Comparison of ENCODE assay signal across 29 cellular contexts in the genomic region with DNA sequence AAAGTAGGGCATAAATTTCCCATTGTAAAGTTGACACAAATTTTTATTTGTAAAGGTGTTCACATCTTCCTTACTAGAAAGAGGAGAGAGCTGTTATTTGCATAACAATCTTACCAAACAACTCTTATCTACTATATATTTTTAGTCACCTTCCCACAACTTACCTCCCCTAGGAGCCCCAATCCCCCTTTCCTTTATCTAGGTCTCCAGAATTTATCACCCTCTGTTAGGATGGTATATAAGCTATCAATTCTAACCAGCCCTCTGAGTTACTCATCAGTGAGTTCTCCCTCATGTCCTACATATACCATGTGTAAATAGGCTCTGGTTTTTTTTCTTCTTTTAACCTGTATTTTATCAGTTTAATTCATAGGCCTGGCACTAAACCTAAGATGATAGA.
"Had no signal": no experiment of that assay in that cellular context is flagged by ENCODE, and none has a peak within 500 bp of the region (broad histone marks: within the 10 kb centered on the region; RNA-seq: fewer than 3 reads in every experiment).

No MANE protein-coding gene starts in this region.

- H3K27me3 ChIP-seq: hepatocyte, right atrium auricular region, testis, tibial artery had no signal

- FAIRE-seq: endothelial cell of umbilical vein, kidney had no signal

- H3K4me3 Mint-ChIP-seq: mesothelial cell of epicardium, nephron, type B pancreatic cell had no signal

- H3K27ac ChIP-seq: coronary artery, esophagus muscularis mucosa, foreskin keratinocyte, gastroesophageal sphincter, heart left ventricle, hepatocyte, prostate gland, right atrium auricular region, testis, tibial artery had no signal

- DNase-seq: dermis blood vessel endothelial cell; effector memory CD4-positive, alpha-beta T cell; foreskin keratinocyte; heart left ventricle; kidney; mesenchymal stem cell; mucosa of descending colon; naive B cell; nucleus accumbens; stimulated activated CD4-positive, alpha-beta T cell treated with anti-CD3 and anti-CD28 coated beads, Interleukin-12 subunit alpha, Interleukin-12 subunit beta, amount 100 ng/mL, for 4 hours; stimulated activated CD4-positive, alpha-beta T cell treated with anti-CD3 and anti-CD28 coated beads, Interleukin-1b, Interleukin-23, amount 100 ng/mL, for 48 hours; stimulated activated CD4-positive, alpha-beta T cell treated with anti-CD3 and anti-CD28 coated beads, Interleukin-4, amount 100 ng/mL, for 1 hour; stimulated activated CD8-positive, alpha-beta memory T cell treated with anti-CD3 and anti-CD28 coated beads, Interleukin-4, amount 100 ng/mL, for 48 hours; stimulated activated naive CD4-positive, alpha-beta T cell; substantia nigra; testis; tibial artery had no signal

- H3K9me3 Mint-ChIP-seq: type B pancreatic cell had no signal

- H3K36me3 Mint-ChIP-seq: type B pancreatic cell had no signal

- H3K27me3 Mint-ChIP-seq: type B pancreatic cell had no signal

- H3K27ac Mint-ChIP-seq: mesothelial cell of epicardium, naive B cell, nephron, type B pancreatic cell had no signal

- H3K9me3 ChIP-seq: mucosa of descending colon, prostate gland, testis had no signal

- ATAC-seq: foreskin keratinocyte, gastroesophageal sphincter, heart left ventricle, mucosa of descending colon, sciatic nerve had no signal

- H3K4me3 ChIP-seq: coronary artery, esophagus muscularis mucosa, gastroesophageal sphincter, heart left ventricle, hepatocyte, mucosa of descending colon, prostate gland, right atrium auricular region, smooth muscle cell, testis, tibial artery had no signal

- H3K36me3 ChIP-seq: esophagus muscularis mucosa, gastroesophageal sphincter, heart left ventricle, prostate gland, right atrium auricular region, tibial artery had no signal
